Comparison of ENCODE assay signal across 27 cellular contexts in the genomic region with DNA sequence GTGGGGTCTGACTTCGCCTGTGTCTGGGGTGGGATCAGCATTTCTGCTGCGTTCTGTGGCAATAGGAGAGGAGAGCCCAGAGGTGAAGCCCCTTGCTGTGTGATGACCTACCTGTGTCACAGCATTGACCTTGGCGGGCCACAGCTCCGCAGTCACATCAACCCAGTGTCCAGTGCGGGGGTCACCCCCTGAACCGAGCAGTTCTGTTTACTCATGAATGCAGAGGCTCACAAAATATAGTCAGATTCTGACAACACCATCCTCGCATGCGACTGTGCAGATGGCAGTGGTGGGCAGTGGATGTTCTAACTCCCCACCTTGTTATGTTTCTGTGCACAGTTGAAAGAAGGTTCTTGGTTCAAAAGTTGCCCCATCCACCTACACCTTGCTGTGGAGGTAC.
"Had no signal": no experiment of that assay in that cellular context is flagged by ENCODE, and none has a peak within 500 bp of the region (broad histone marks: within the 10 kb centered on the region; RNA-seq: fewer than 3 reads in every experiment).

No MANE protein-coding gene starts in this region.

- DNase-seq: stimulated activated CD4-positive, alpha-beta T cell treated with anti-CD3 and anti-CD28 coated beads, Interleukin-2, amount 100 ng/mL, for 48 hours; stimulated activated CD4-positive, alpha-beta T cell treated with anti-CD3 and anti-CD28 coated beads, Interleukin-4, amount 100 ng/mL, for 1 hour; stimulated activated CD4-positive, alpha-beta T cell treated with anti-CD3 and anti-CD28 coated beads, Interleukin-4, amount 100 ng/mL, for 24 hours; stimulated activated CD4-positive, alpha-beta T cell treated with anti-CD3 and anti-CD28 coated beads, Interleukin-4, amount 100 ng/mL, for 4 hours; stimulated activated CD8-positive, alpha-beta memory T cell treated with anti-CD3 and anti-CD28 coated beads, Interleukin-4, amount 100 ng/mL, for 48 hours; stimulated activated naive B cell treated with anti-CD40 and anti-IgM and Interleukin-4, amounts not matched to agents 10 μg/mL and 1 μg/mL and 100 μg/mL, for 72 hours; stimulated activated naive CD4-positive, alpha-beta T cell; stimulated activated naive CD4-positive, alpha-beta T cell treated with Interleukin-2 at 50 U/mL for 16 hours; stimulated activated naive CD8-positive, alpha-beta T cell treated with anti-CD3 and anti-CD28 coated beads, Interleukin-15, amount 100 ng/mL, for 72 hours; stimulated activated naive CD8-positive, alpha-beta T cell treated with anti-CD3 and anti-CD28 coated beads, Interleukin-15, Interleukin-2, amounts not matched to agents 100 U/mL and 50 U/mL, for 24 hours; stomach; substantia nigra; testis; thyroid gland; tibial artery; transverse colon; trophoblast cell; upper lobe of left lung; upper lobe of right lung; uterus had no signal

- H3K4me3 ChIP-seq: stomach, suprapubic skin, testis, thoracic aorta, thyroid gland, tibial artery, tibial nerve, transverse colon, upper lobe of left lung, upper lobe of right lung, uterus, vagina had no signal

- H3K36me3 ChIP-seq: stomach, suprapubic skin, thoracic aorta, thyroid gland, tibial artery, tibial nerve, transverse colon, upper lobe of left lung, upper lobe of right lung, uterus, vagina had no signal

- H3K4me1 Mint-ChIP-seq: stimulated activated effector memory CD8-positive, alpha-beta T cell treated with anti-CD3 and anti-CD28 coated beads, Interleukin-12 subunit alpha, Interleukin-12 subunit beta, amount 100 ng/mL, for 72 hours; stimulated activated naive B cell treated with anti-CD40 and anti-IgM and Interleukin-4, amounts not matched to agents 10 μg/mL and 1 μg/mL and 100 μg/mL, for 72 hours; stimulated activated naive CD8-positive, alpha-beta T cell treated with anti-CD3 and anti-CD28 coated beads, Interleukin-15, amount 100 ng/mL, for 72 hours had no signal

- H3K4me1 ChIP-seq: suprapubic skin, testis, thyroid gland, tibial artery, tibial nerve, transverse colon, upper lobe of left lung, upper lobe of right lung, uterus, vagina had no signal

- H3K27ac ChIP-seq: stomach, suprapubic skin, testis, thoracic aorta, thyroid gland, tibial artery, tibial nerve, transverse colon, upper lobe of left lung, upper lobe of right lung, uterus, vagina had no signal

- ATAC-seq: stimulated activated effector memory CD8-positive, alpha-beta T cell treated with anti-CD3 and anti-CD28 coated beads, Interleukin-12 subunit alpha, Interleukin-12 subunit beta, amount 100 ng/mL, for 72 hours; stimulated activated naive B cell treated with anti-CD40 and anti-IgM and Interleukin-4, amounts not matched to agents 10 μg/mL and 1 μg/mL and 100 μg/mL, for 72 hours; stimulated activated naive CD8-positive, alpha-beta T cell treated with anti-CD3 and anti-CD28 coated beads, Interleukin-15, amount 100 ng/mL, for 72 hours; stimulated activated naive CD8-positive, alpha-beta T cell treated with anti-CD3 and anti-CD28 coated beads, Interleukin-15, Interleukin-2, amounts not matched to agents 100 U/mL and 50 U/mL, for 24 hours; upper lobe of right lung had no signal

- H3K9me3 ChIP-seq: stomach, suprapubic skin, testis, thoracic aorta, thyroid gland, tibial artery, tibial nerve, transverse colon, upper lobe of left lung, upper lobe of right lung, uterus, vagina had no signal

- H3K9me3 Mint-ChIP-seq: stimulated activated effector memory CD8-positive, alpha-beta T cell treated with anti-CD3 and anti-CD28 coated beads, Interleukin-12 subunit alpha, Interleukin-12 subunit beta, amount 100 ng/mL, for 72 hours; stimulated activated naive CD8-positive, alpha-beta T cell treated with anti-CD3 and anti-CD28 coated beads, Interleukin-15, amount 100 ng/mL, for 72 hours; stimulated activated naive CD8-positive, alpha-beta T cell treated with anti-CD3 and anti-CD28 coated beads, Interleukin-15, Interleukin-2, amounts not matched to agents 100 ng/mL and 50 ng/mL, for 24 hours; type B pancreatic cell had no signal

- H3K36me3 Mint-ChIP-seq: stimulated activated effector memory CD8-positive, alpha-beta T cell treated with anti-CD3 and anti-CD28 coated beads, Interleukin-12 subunit alpha, Interleukin-12 subunit beta, amount 100 ng/mL, for 72 hours; stimulated activated naive B cell treated with anti-CD40 and anti-IgM and Interleukin-4, amounts not matched to agents 10 μg/mL and 1 μg/mL and 100 μg/mL, for 72 hours had no signal

- H3K27ac Mint-ChIP-seq: stimulated activated effector memory CD8-positive, alpha-beta T cell treated with anti-CD3 and anti-CD28 coated beads, Interleukin-12 subunit alpha, Interleukin-12 subunit beta, amount 100 ng/mL, for 72 hours; stimulated activated naive B cell treated with anti-CD40 and anti-IgM and Interleukin-4, amounts not matched to agents 10 μg/mL and 1 μg/mL and 100 μg/mL, for 72 hours; stimulated activated naive CD8-positive, alpha-beta T cell treated with anti-CD3 and anti-CD28 coated beads, Interleukin-15, amount 100 ng/mL, for 72 hours; stimulated activated naive CD8-positive, alpha-beta T cell treated with anti-CD3 and anti-CD28 coated beads, Interleukin-15, Interleukin-2, amounts not matched to agents 100 ng/mL and 50 ng/mL, for 24 hours; type B pancreatic cell had no signal

- H3K27me3 Mint-ChIP-seq: stimulated activated naive B cell treated with anti-CD40 and anti-IgM and Interleukin-4, amounts not matched to agents 10 μg/mL and 1 μg/mL and 100 μg/mL, for 72 hours; stimulated activated naive CD8-positive, alpha-beta T cell treated with anti-CD3 and anti-CD28 coated beads, Interleukin-15, Interleukin-2, amounts not matched to agents 100 ng/mL and 50 ng/mL, for 24 hours had no signal

- H3K4me3 Mint-ChIP-seq: stimulated activated effector memory CD8-positive, alpha-beta T cell treated with anti-CD3 and anti-CD28 coated beads, Interleukin-12 subunit alpha, Interleukin-12 subunit beta, amount 100 ng/mL, for 72 hours; stimulated activated naive B cell treated with anti-CD40 and anti-IgM and Interleukin-4, amounts not matched to agents 10 μg/mL and 1 μg/mL and 100 μg/mL, for 72 hours; stimulated activated naive CD8-positive, alpha-beta T cell treated with anti-CD3 and anti-CD28 coated beads, Interleukin-15, amount 100 ng/mL, for 72 hours; stimulated activated naive CD8-positive, alpha-beta T cell treated with anti-CD3 and anti-CD28 coated beads, Interleukin-15, Interleukin-2, amounts not matched to agents 100 ng/mL and 50 ng/mL, for 24 hours; type B pancreatic cell had no signal
